ENCODE assay signal across 19 cellular contexts in the genomic region with DNA sequence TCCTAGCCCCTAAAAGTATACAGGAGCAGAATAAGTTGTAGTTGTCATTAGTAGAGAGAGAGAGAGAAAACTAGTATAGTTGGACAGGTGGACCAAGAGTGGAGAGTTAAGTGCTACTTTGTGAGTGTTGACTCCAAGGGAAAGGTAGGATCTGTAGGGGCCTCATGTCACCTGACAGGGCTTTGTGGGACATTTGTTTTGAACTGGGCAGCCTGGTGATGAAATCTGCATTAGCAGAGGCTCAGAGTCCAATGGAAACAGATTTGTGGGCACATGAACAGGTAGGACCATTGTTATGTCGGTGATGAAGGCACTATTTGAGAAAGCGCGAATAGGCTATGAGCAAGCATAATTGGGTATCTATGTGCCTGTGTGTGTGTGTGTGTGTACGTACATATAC. TPM values are rescaled to one million over a fixed set of nuclear protein-coding genes. Genes with fewer than 3 reads are reported as not detected.
"Had no signal": no experiment of that assay in that cellular context is flagged by ENCODE, and none has a peak within 500 bp of the region (broad histone marks: within the 10 kb centered on the region; RNA-seq: fewer than 3 reads in every experiment).

No MANE protein-coding gene starts in this region.

- H3K79me2 ChIP-seq: hepatocyte had no signal

- H2AFZ ChIP-seq: hepatocyte had no signal

- H3K4me3 Mint-ChIP-seq: activated CD4-positive, alpha-beta memory T cell treated with anti-CD3 and anti-CD28 coated beads for 36 hours; activated CD4-positive, alpha-beta T cell treated with anti-CD3 and anti-CD28 coated beads for 36 hours; activated naive CD8-positive, alpha-beta T cell treated with anti-CD3 and anti-CD28 coated beads, Interleukin-2, amount 10 ng/mL, durations not matched to agents 7 days and 5 days; activated T-helper 17 cell treated with anti-CD3 and anti-CD28 coated beads, Interleukin-2, amount 50 U/mL, for 72 hours; natural killer cell had no signal

- H3K27ac Mint-ChIP-seq: activated CD4-positive, alpha-beta memory T cell treated with anti-CD3 and anti-CD28 coated beads for 36 hours; activated CD4-positive, alpha-beta T cell treated with anti-CD3 and anti-CD28 coated beads for 36 hours; activated naive CD8-positive, alpha-beta T cell treated with anti-CD3 and anti-CD28 coated beads, Interleukin-2, amount 10 ng/mL, durations not matched to agents 7 days and 5 days; activated T-helper 17 cell treated with anti-CD3 and anti-CD28 coated beads, Interleukin-2, amount 50 U/mL, for 72 hours had no signal

- H3K4me3 ChIP-seq: body of pancreas, gastrocnemius medialis, hepatocyte, stomach, thoracic aorta, upper lobe of right lung had no signal

- H3K9me3 Mint-ChIP-seq: activated CD4-positive, alpha-beta memory T cell treated with anti-CD3 and anti-CD28 coated beads for 36 hours; activated T-helper 17 cell treated with anti-CD3 and anti-CD28 coated beads, Interleukin-2, amount 50 U/mL, for 72 hours; natural killer cell had no signal

- H3K4me1 ChIP-seq: body of pancreas, upper lobe of right lung had no signal

- H3K4me2 ChIP-seq: hepatocyte had no signal

- H3K9me3 ChIP-seq: body of pancreas, gastrocnemius medialis, stomach, thoracic aorta, upper lobe of right lung had no signal

- H3K27me3 Mint-ChIP-seq: activated CD4-positive, alpha-beta memory T cell treated with anti-CD3 and anti-CD28 coated beads for 36 hours; activated CD4-positive, alpha-beta T cell treated with anti-CD3 and anti-CD28 coated beads for 36 hours; activated naive CD8-positive, alpha-beta T cell treated with anti-CD3 and anti-CD28 coated beads, Interleukin-2, amount 10 ng/mL, durations not matched to agents 7 days and 5 days; activated T-helper 17 cell treated with anti-CD3 and anti-CD28 coated beads, Interleukin-2, amount 50 U/mL, for 72 hours had no signal

- H3K4me1 Mint-ChIP-seq: activated CD4-positive, alpha-beta T cell treated with anti-CD3 and anti-CD28 coated beads for 36 hours; activated T-helper 17 cell treated with anti-CD3 and anti-CD28 coated beads, Interleukin-2, amount 50 U/mL, for 72 hours had no signal

- ATAC-seq: activated CD4-positive, alpha-beta T cell treated with anti-CD3 and anti-CD28 coated beads for 36 hours; activated T-helper 17 cell treated with anti-CD3 and anti-CD28 coated beads, Interleukin-2, amount 50 U/mL, for 72 hours; natural killer cell had no signal

- DNase-seq: activated CD4-positive, alpha-beta memory T cell treated with anti-CD3 and anti-CD28 coated beads for 36 hours; activated CD4-positive, alpha-beta T cell treated with anti-CD3 and anti-CD28 coated beads for 36 hours; activated naive CD4-positive, alpha-beta T cell treated with Interleukin-2 at 50 U/mL for 16 hours; activated naive CD8-positive, alpha-beta T cell treated with anti-CD3 and anti-CD28 coated beads, Interleukin-2, amount 10 ng/mL, durations not matched to agents 7 days and 5 days; activated T-cell treated with anti-CD3 and anti-CD28 coated beads, Interleukin-2, amount 50 U/mL, for 1 hour; erythroblast; natural killer cell; stimulated activated CD4-positive, alpha-beta T cell treated with anti-CD3 and anti-CD28 coated beads, Interleukin-12 subunit alpha, Interleukin-12 subunit beta, amount 100 ng/mL, for 4 hours; stimulated activated CD4-positive, alpha-beta T cell treated with anti-CD3 and anti-CD28 coated beads, Interleukin-1b, Interleukin-23, amount 100 ng/mL, for 48 hours; stomach; T-helper 2 cell; upper lobe of right lung had no signal

- FAIRE-seq: endometrium, TTC549 had no signal

- H3K27me3 ChIP-seq: body of pancreas, gastrocnemius medialis, hepatocyte, stomach, upper lobe of right lung had no signal

- H3K27ac ChIP-seq: body of pancreas, hepatocyte, thoracic aorta, upper lobe of right lung had no signal

RNA-seq across cellular contexts. Expression of gene SGO1, which starts 43.5 kb away (rescaled TPM):
- total RNA-seq: upper lobe of right lung had no signal
